In the genomic region with DNA sequence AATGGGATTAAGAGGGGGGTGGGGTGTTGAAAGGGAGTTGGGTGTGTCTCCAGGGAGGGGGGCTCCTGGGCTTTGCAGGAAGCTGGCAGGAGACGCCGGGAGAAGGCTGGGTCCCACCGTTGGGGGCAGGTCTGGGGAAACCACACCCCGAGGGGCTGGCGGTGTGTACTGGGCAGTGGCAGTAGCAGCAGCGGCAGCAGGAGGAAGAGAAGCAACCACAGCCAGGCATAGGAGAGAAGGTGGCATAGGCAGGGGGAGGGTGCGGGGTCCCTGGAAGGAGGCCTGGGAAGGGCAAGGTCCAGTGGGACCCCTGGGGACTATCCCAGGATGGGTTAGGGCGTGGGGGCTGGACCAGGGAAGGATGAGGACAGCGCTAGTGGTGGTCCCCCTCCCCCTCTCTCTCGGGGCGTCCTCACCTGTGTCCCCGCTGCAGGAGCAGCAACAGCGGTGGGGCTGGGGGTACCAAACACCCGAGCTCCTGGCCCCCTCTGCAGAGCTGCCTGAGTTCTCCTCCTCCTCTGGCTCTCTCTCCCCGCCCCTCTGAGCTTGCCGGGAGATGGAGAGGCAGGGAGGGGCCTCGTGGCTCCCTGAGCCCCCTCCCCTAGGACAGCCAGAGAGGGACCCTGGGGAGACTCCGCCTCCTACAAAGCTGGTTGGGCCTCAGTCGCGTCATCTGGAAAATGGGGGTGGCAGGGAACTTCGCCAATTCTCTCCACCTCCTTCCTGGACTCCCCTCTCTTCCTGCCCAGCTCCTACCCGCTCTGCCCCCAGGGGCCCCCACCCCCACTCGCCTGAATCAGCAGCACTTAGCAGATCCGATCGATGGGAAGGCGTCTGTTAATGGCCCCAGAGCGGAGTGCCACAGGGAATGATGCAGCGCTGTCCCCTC, we compare ENCODE assay signal across 8 cellular contexts. TPM values are rescaled to one million over a fixed set of nuclear protein-coding genes. Genes with fewer than 3 reads are reported as not detected.
A peak's percentile ranks its signal among the peaks of the same experiment; 100 is the strongest.
DNase-seq lines count a peak whose midpoint lies in the region; ATAC-seq, FAIRE-seq and TF ChIP-seq lines count a peak whose summit lies in the region.

Gene KCND1, minus strand, starts transcription at position 520 of the 889 bp plus-strand sequence. CDS start 1,573 bp downstream, outside the sequence.

- no peaks in the 10 kb centered on the region for H3K27me3 Mint-ChIP-seq in stimulated activated memory B cell treated with anti-CD40 and anti-IgM and Interleukin-4, amounts not matched to agents 10 μg/mL and 1 μg/mL and 100 μg/mL, for 72 hours

- no peaks in the 10 kb centered on the region for H3K9me3 ChIP-seq in kidney (ENCODE audit: control insufficient read depth in 1 of 2, low read length in 2 of 2)

- DNase-seq in COLO668 (lab: John Stamatoyannopoulos, UW; ENCODE audit: unreplicated experiment) (peak; percentile 3), NCI-H1105 (lab: John Stamatoyannopoulos, UW) (peak; percentile 36), cardiac fibroblast (ENCODE audit: low read depth in 2 of 2) (peak; percentile 34 to 79), kidney (peak; percentile 88), COLO829 (ENCODE audit: low spot score) (no peak), GM19239 (ENCODE audit: insufficient read length, low spot score) (no peak)

- no peak within 1 kb of the TSS for H3K9ac ChIP-seq in kidney (ENCODE audit: low read length in 2 of 2)

- peak within 1 kb of the TSS; percentile 31 for H3K27ac Mint-ChIP-seq in stimulated activated memory B cell treated with anti-CD40 and anti-IgM and Interleukin-4, amounts not matched to agents 10 μg/mL and 1 μg/mL and 100 μg/mL, for 72 hours

- H3K36me3 Mint-ChIP-seq in stimulated activated memory B cell treated with anti-CD40 and anti-IgM and Interleukin-4, amounts not matched to agents 10 μg/mL and 1 μg/mL and 100 μg/mL, for 72 hours = peaks cover 27% of the 10 kb centered on the region

- H3K4me1 Mint-ChIP-seq in stimulated activated memory B cell treated with anti-CD40 and anti-IgM and Interleukin-4, amounts not matched to agents 10 μg/mL and 1 μg/mL and 100 μg/mL, for 72 hours = peaks cover 29% of the 10 kb centered on the region

- intact Hi-C loops in kidney (cut with DNase I) = no loop called here

- no peak within 1 kb of the TSS for H3K27ac ChIP-seq in kidney (ENCODE audit: low read depth in 2 of 2, low read length in 2 of 2)

- H3K36me3 ChIP-seq in kidney (ENCODE audit: control insufficient read depth in 1 of 2, insufficient read depth in 2 of 2, low read length in 2 of 2) = no peaks in the 10 kb centered on the region

- no peaks in the 10 kb centered on the region for H3K9me3 Mint-ChIP-seq in stimulated activated memory B cell treated with anti-CD40 and anti-IgM and Interleukin-4, amounts not matched to agents 10 μg/mL and 1 μg/mL and 100 μg/mL, for 72 hours

- TF ChIP-seq CTCF in cardiac fibroblast (IDR thresholded peaks at IDR 0.05; ENCODE audit: low read depth, low read length) (no peak), kidney (IDR thresholded peaks at IDR 0.05; ENCODE audit: borderline replicate concordance, extremely low read depth, insufficient read depth) (no peak)

- H3K4me3 ChIP-seq in cardiac fibroblast (replicated peaks in 1 of 2; ENCODE audit: low read depth in 2 of 2, low read length in 2 of 2) (peak within 1 kb of the TSS; percentile 43 to 51), kidney (ENCODE audit: low read length in 2 of 2) (peak within 1 kb of the TSS; percentile 21 to 29)

- H3K4me1 ChIP-seq in kidney (ENCODE audit: control insufficient read depth in 1 of 2, insufficient read depth in 1 of 2, low read depth in 1 of 2, low read length in 2 of 2) = no peaks in the 10 kb centered on the region

- peak within 1 kb of the TSS; percentile 50 for H3K4me3 Mint-ChIP-seq in stimulated activated memory B cell treated with anti-CD40 and anti-IgM and Interleukin-4, amounts not matched to agents 10 μg/mL and 1 μg/mL and 100 μg/mL, for 72 hours

- ATAC-seq in stimulated activated memory B cell treated with anti-CD40 and anti-IgM and Interleukin-4, amounts not matched to agents 10 μg/mL and 1 μg/mL and 100 μg/mL, for 72 hours = peak; percentile 45
- no peak for ATAC-seq in HG03469 (IDR thresholded peaks at IDR 0.05; ENCODE audit: unreplicated experiment)

- FAIRE-seq in kidney (lab: Jason Lieb, UNC) (no peak), GM19239 (lab: Jason Lieb, UNC) (no peak)

RNA-seq across cellular contexts. Expression of gene KCND1, which starts in this region (rescaled TPM):
- total RNA-seq in kidney = 2.2 TPM
- polyA plus RNA-seq in kidney (ENCODE audit: insufficient read depth, low read depth, low replicate concordance) = 0.92 TPM

Comparison
In these comparisons a context has a peak if more than half of its experiments do, and no peak if none do; other contexts are left out.
1. DNase-seq: peak in COLO668 (single experiment), NCI-H1105 (single experiment), cardiac fibroblast (2 of 2) and kidney (single experiment); none in COLO829 (single experiment) and GM19239 (single experiment).